ENCODE assay signal across 10 cellular contexts in genomic region chr2:69933254-69933828, GRCh38. TPM values are rescaled to one million over a fixed set of nuclear protein-coding genes. Genes with fewer than 3 reads are reported as not detected.
A peak's percentile ranks its signal among the peaks of the same experiment; 100 is the strongest.
DNase-seq lines count a peak whose midpoint lies in the region; FAIRE-seq and TF ChIP-seq lines count a peak whose summit lies in the region.
"Had no signal": no experiment of that assay in that cellular context is flagged by ENCODE, and none has a peak within 500 bp of the region (broad histone marks: within the 10 kb centered on the region; RNA-seq: fewer than 3 reads in every experiment).

No MANE protein-coding gene starts in this region.

- no TSS peak for BruUV-seq in endothelial cell of umbilical vein (replicated peaks; lab: Mats Ljungman, UMichigan)

- no peak overlapping the region for H3K9ac ChIP-seq in OCI-LY3 (ENCODE audit: low read length)
- peak overlapping the region; percentile 5 for H3K9ac ChIP-seq in endothelial cell of umbilical vein (replicated peaks; ENCODE audit: extremely low read depth, insufficient read depth, low read length)

- no peaks in the 10 kb centered on the region for H3K36me3 ChIP-seq in OCI-LY3 (replicated peaks; ENCODE audit: low read depth, low read length)
- H3K36me3 ChIP-seq in endothelial cell of umbilical vein (ENCODE audit: control insufficient read depth in 2 of 2, extremely low read depth in 1 of 2, insufficient read depth in 2 of 2, low read length in 2 of 2), result peaks cover 10 to 13% of the 10 kb centered on the region in 2 experiments
- H3K36me3 ChIP-seq in osteoblast (ENCODE audit: insufficient read depth, low read length), result peaks cover 39% of the 10 kb centered on the region
- H3K36me3 ChIP-seq in MG63, result peaks cover 17% of the 10 kb centered on the region

- DNase-seq in DMS 273 (lab: John Stamatoyannopoulos, UW; ENCODE audit: unreplicated experiment), result peak; percentile 17
- DNase-seq in DMS 273 treated with DMSO at 0.1 percent for 48 hours (lab: John Stamatoyannopoulos, UW), result no peak
- DNase-seq in endothelial cell of umbilical vein (ENCODE audit: low read depth, low spot score), result peak; percentile 31
- no peak for DNase-seq in osteoblast (ENCODE audit: insufficient read length, low spot score, missing footprints)
- no peak for DNase-seq in MG63
- no peak for DNase-seq in activated CD4-positive, CD25-positive, alpha-beta regulatory T cell (lab: John Stamatoyannopoulos, UW)
- DNase-seq in dedifferentiated amniotic fluid mesenchymal stem cell (ENCODE audit: extremely low spot score), result no peak
- DNase-seq: NCI-H226 had no signal

- POLR2A ChIA-PET in endothelial cell of umbilical vein (lab: Charles Lee), result interaction anchor here (1.1 to 1.3 kb wide), 2 partner anchors 19 to 135 kb away, joined by 3 to 6 read pairs; partner anchors contain the start of gene MXD1

- H3K4me2 ChIP-seq in OCI-LY3 (ENCODE audit: low read length) (peak overlapping the region; percentile 63), endothelial cell of umbilical vein (ENCODE audit: insufficient read depth, low read length) (peak overlapping the region; percentile 78), osteoblast (ENCODE audit: insufficient read depth, low read length) (peak overlapping the region; percentile 81)

- H3K4me3 ChIP-seq in OCI-LY3 (ENCODE audit: low read length), result no peak overlapping the region
- no peak overlapping the region for H3K4me3 ChIP-seq in endothelial cell of umbilical vein (replicated peaks in 1 of 3; ENCODE audit: insufficient read depth in 1 of 3, low read depth in 1 of 3, low read length in 3 of 3)
- H3K4me3 ChIP-seq in osteoblast (ENCODE audit: insufficient read depth, low read length), result peak overlapping the region; percentile 42
- H3K4me3 ChIP-seq in MG63, result no peak overlapping the region

- peaks cover 20% of the 10 kb centered on the region for H3K4me1 ChIP-seq in OCI-LY3 (ENCODE audit: low read length)
- peaks cover 37% of the 10 kb centered on the region for H3K4me1 ChIP-seq in endothelial cell of umbilical vein (ENCODE audit: control insufficient read depth, extremely low read depth, insufficient read depth, low read length)
- peaks cover 41% of the 10 kb centered on the region for H3K4me1 ChIP-seq in osteoblast (ENCODE audit: insufficient read depth, low read length)

- H3K9me3 ChIP-seq in OCI-LY3 (ENCODE audit: insufficient read depth, low read length), result no peaks in the 10 kb centered on the region
- H3K9me3 ChIP-seq in endothelial cell of umbilical vein (replicated peaks; ENCODE audit: control insufficient read depth, insufficient read depth, low read length), result no peaks in the 10 kb centered on the region
- H3K9me3 ChIP-seq in osteoblast (ENCODE audit: low read depth, low read length), result no peaks in the 10 kb centered on the region
- no peaks in the 10 kb centered on the region for H3K9me3 ChIP-seq in MG63

- no peaks in the 10 kb centered on the region for H3K9me1 ChIP-seq in endothelial cell of umbilical vein (replicated peaks; ENCODE audit: control insufficient read depth, extremely low read depth, insufficient read depth, low read length)

- CTCF ChIA-PET in endothelial cell of umbilical vein (lab: Charles Lee), result interaction anchor here (0.8 to 2.7 kb wide), 8 partner anchors 10 to 209 kb away, joined by 3 to 19 read pairs (median 8); partner anchors contain the start of gene MXD1

- no peaks in the 10 kb centered on the region for H4K20me1 ChIP-seq in OCI-LY3 (ENCODE audit: insufficient read depth, low read length)
- no peaks in the 10 kb centered on the region for H4K20me1 ChIP-seq in endothelial cell of umbilical vein (replicated peaks; ENCODE audit: control insufficient read depth, extremely low read depth, insufficient read depth, low read length)
- H4K20me1 ChIP-seq in osteoblast (ENCODE audit: insufficient read depth, low read length), result no peaks in the 10 kb centered on the region

- H3K27ac ChIP-seq in OCI-LY3 (ENCODE audit: low read length), result no peak overlapping the region
- peak overlapping the region; percentile 95 for H3K27ac ChIP-seq in endothelial cell of umbilical vein (ENCODE audit: insufficient read depth, low read depth, low read length)
- H3K27ac ChIP-seq in osteoblast (ENCODE audit: low read depth, low read length), result peak overlapping the region; percentile 93
- H3K27ac ChIP-seq: 22Rv1 had no signal

- H2AFZ ChIP-seq in OCI-LY3 (ENCODE audit: low read depth, low read length), result no peak overlapping the region
- H2AFZ ChIP-seq in endothelial cell of umbilical vein (ENCODE audit: low read depth, low read length), result no peak overlapping the region
- H2AFZ ChIP-seq in osteoblast (ENCODE audit: low read length), result peak overlapping the region; percentile 58

- no peak for TF ChIP-seq POLR2A in endothelial cell of umbilical vein (IDR thresholded peaks at IDR 0.05; ENCODE audit: low read depth, low read length)

- intact Hi-C loops in endothelial cell of umbilical vein (cut with micrococcal nuclease), result no loop called here

- TF ChIP-seq CTCF in OCI-LY3 (IDR thresholded peaks at IDR 0.05; ENCODE audit: low read depth, low read length) (no peak), endothelial cell of umbilical vein (IDR thresholded peaks at IDR 0.05; ENCODE audit: extremely low read depth in 1 of 2, insufficient read depth in 1 of 2, low read depth in 1 of 2, low read length in 2 of 2) (no peak), osteoblast (IDR thresholded peaks at IDR 0.05; ENCODE audit: extremely low read depth, low read depth, low read length) (no peak)

- dilution Hi-C loops in endothelial cell of umbilical vein (cut with MboI; ENCODE audit: extremely low pct_ligation_motif_present, low sequenced_read_pairs), result no loop called here

- FAIRE-seq in endothelial cell of umbilical vein (lab: Jason Lieb, UNC), result peak; percentile 63

- H3K79me2 ChIP-seq in OCI-LY3 (ENCODE audit: low read length), result no peaks in the 10 kb centered on the region
- peaks cover 4% of the 10 kb centered on the region for H3K79me2 ChIP-seq in endothelial cell of umbilical vein (ENCODE audit: control insufficient read depth, insufficient read depth, low read length)
- peaks cover 9% of the 10 kb centered on the region for H3K79me2 ChIP-seq in osteoblast (ENCODE audit: insufficient read depth, low read length)

- H3K27me3 ChIP-seq in OCI-LY3 (ENCODE audit: low read depth, low read length) (no peaks in the 10 kb centered on the region), endothelial cell of umbilical vein (ENCODE audit: control insufficient read depth in 2 of 2, insufficient read depth in 2 of 2, low read length in 2 of 2) (no peaks in the 10 kb centered on the region), osteoblast (ENCODE audit: insufficient read depth, low read length) (no peaks in the 10 kb centered on the region), MG63 (no peaks in the 10 kb centered on the region)

TF ChIP-seq in endothelial cell of umbilical vein, 7 proteins besides CTCF, POLR2A, EP300 and RAD21 (continues in another document):
- no peak for TF ChIP-seq FOS (IDR thresholded peaks at IDR 0.05; ENCODE audit: borderline replicate concordance, insufficient read depth, low read length)
- no peak for TF ChIP-seq POLR2AphosphoS5 (IDR thresholded peaks at IDR 0.05; ENCODE audit: insufficient read depth, low read depth, low read length)
- TF ChIP-seq JUN (IDR thresholded peaks at IDR 0.05; ENCODE audit: borderline replicate concordance, insufficient read depth, insufficient read length, low read depth), result no peak
- TF ChIP-seq GATA2 (IDR thresholded peaks at IDR 0.05; ENCODE audit: insufficient read depth, insufficient read length, low read depth, low read length), result no peak
- no peak for TF ChIP-seq MYC (IDR thresholded peaks at IDR 0.05; ENCODE audit: low read depth, low read length)
- TF ChIP-seq MAX (IDR thresholded peaks at IDR 0.05; ENCODE audit: insufficient read depth, insufficient read length), result no peak

RNA-seq across cellular contexts. Expression of gene MXD1, which starts 18.4 kb away (rescaled TPM):
- total RNA-seq in endothelial cell of umbilical vein, result 10.6 and 11.7 TPM in 2 replicates
- polyA plus RNA-seq in endothelial cell of umbilical vein, result 5.5 and 6.7 TPM in 2 replicates
- polyA plus RNA-seq in endothelial cell of umbilical vein (2011; cell fraction: cytosol; rRNA removed), result 5.2 and 5.8 TPM in 2 replicates
- 16.3 and 22.0 TPM in 2 replicates for polyA plus RNA-seq in endothelial cell of umbilical vein (2011; cell fraction: nucleus; rRNA removed)
- polyA plus RNA-seq in endothelial cell of umbilical vein (2012), result 6.6 and 6.7 TPM in 2 replicates
- polyA minus RNA-seq in endothelial cell of umbilical vein, result 8.2 and 11.4 TPM in 2 replicates
- 5.6 TPM for polyA minus RNA-seq in endothelial cell of umbilical vein (2011; cell fraction: cytosol; rRNA and poly(A)+ RNA removed)
- polyA minus RNA-seq in endothelial cell of umbilical vein (2011; cell fraction: nucleus; rRNA and poly(A)+ RNA removed), result 13.9 and 16.8 TPM in 2 replicates
- 13.8 and 14.5 TPM in 2 replicates for total RNA-seq in osteoblast
- 2.5 and 3.6 TPM in 2 replicates for total RNA-seq in MG63 (2014; rRNA removed; shearing (Covaris generic); ENCODE audit: low replicate concordance)

RNA-seq across cellular contexts. Expression of gene ASPRV1, which starts 28.1 kb away (rescaled TPM):
- total RNA-seq in endothelial cell of umbilical vein (0.15 and 0.48 TPM in 2 replicates), osteoblast (0.29 and 0.72 TPM in 2 replicates)
- polyA plus RNA-seq in endothelial cell of umbilical vein, result 0.19 and 0.22 TPM in 2 replicates
- 0.17 and 0.24 TPM in 2 replicates for polyA plus RNA-seq in endothelial cell of umbilical vein (2011; cell fraction: cytosol; rRNA removed)
- 0.43 and 0.76 TPM in 2 replicates for polyA plus RNA-seq in endothelial cell of umbilical vein (2011; cell fraction: nucleus; rRNA removed)
- 0.19 and 0.38 TPM in 2 replicates for polyA plus RNA-seq in endothelial cell of umbilical vein (2012)
- polyA minus RNA-seq in endothelial cell of umbilical vein, result 0.21 and 0.56 TPM in 2 replicates
- polyA minus RNA-seq in endothelial cell of umbilical vein (2011; cell fraction: cytosol; rRNA and poly(A)+ RNA removed), result not detected
- not detected in 2 replicates for polyA minus RNA-seq in endothelial cell of umbilical vein (2011; cell fraction: nucleus; rRNA and poly(A)+ RNA removed)
- total RNA-seq in MG63 (2014; rRNA removed; shearing (Covaris generic); ENCODE audit: low replicate concordance), result 0.95 and 2.4 TPM in 2 replicates

RNA-seq across cellular contexts. Expression of gene SNRNP27, which starts 39.6 kb away (rescaled TPM):
- total RNA-seq in endothelial cell of umbilical vein, result 43.2 and 50.6 TPM in 2 replicates
- polyA plus RNA-seq in endothelial cell of umbilical vein, result 9.1 and 12.7 TPM in 2 replicates
- 36.3 and 39.5 TPM in 2 replicates for polyA plus RNA-seq in endothelial cell of umbilical vein (2011; cell fraction: cytosol; rRNA removed)
- 19.7 and 37.5 TPM in 2 replicates for polyA plus RNA-seq in endothelial cell of umbilical vein (2011; cell fraction: nucleus; rRNA removed)
- polyA plus RNA-seq in endothelial cell of umbilical vein (2012), result 33.5 and 42.3 TPM in 2 replicates
- 3.7 and 5.1 TPM in 2 replicates for polyA minus RNA-seq in endothelial cell of umbilical vein
- 8.6 TPM for polyA minus RNA-seq in endothelial cell of umbilical vein (2011; cell fraction: cytosol; rRNA and poly(A)+ RNA removed)
- polyA minus RNA-seq in endothelial cell of umbilical vein (2011; cell fraction: nucleus; rRNA and poly(A)+ RNA removed), result 7.2 and 8.3 TPM in 2 replicates
- total RNA-seq in osteoblast, result 35.1 and 38.6 TPM in 2 replicates
- 46.5 and 64.1 TPM in 2 replicates for total RNA-seq in MG63 (2014; rRNA removed; shearing (Covaris generic); ENCODE audit: low replicate concordance)

Comparison
In these comparisons a context has a peak if more than half of its experiments do, and no peak if none do; other contexts are left out.
1. DNase-seq: peak in DMS 273 (single experiment) and endothelial cell of umbilical vein (single experiment); none in DMS 273 treated with DMSO at 0.1 percent for 48 hours (single experiment), osteoblast (single experiment), MG63 (single experiment), activated CD4-positive, CD25-positive, alpha-beta regulatory T cell (0 of 4) and dedifferentiated amniotic fluid mesenchymal stem cell (single experiment).
2. Peak in every context shown above with its lines, with median percentiles within 50 percentile points of each other: H3K4me2 ChIP-seq.